ENCODE assay signal across 18 cellular contexts in genomic region chr12:110666892-110667291, GRCh38.
"Had no signal": no experiment of that assay in that cellular context is flagged by ENCODE, and none has a peak within 500 bp of the region (broad histone marks: within the 10 kb centered on the region; RNA-seq: fewer than 3 reads in every experiment).

No MANE protein-coding gene starts in this region.

- H3K27ac Mint-ChIP-seq: activated CD4-positive, alpha-beta T cell treated with anti-CD3 and anti-CD28 coated beads, Interleukin-2, amount 10 ng/mL, durations not matched to agents 24 days and 14 days had no signal

- H3K27me3 Mint-ChIP-seq: activated CD4-positive, alpha-beta T cell treated with anti-CD3 and anti-CD28 coated beads, Interleukin-2, amount 10 ng/mL, durations not matched to agents 24 days and 14 days; naive thymus-derived CD8-positive, alpha-beta T cell; T-cell had no signal

- H3K36me3 ChIP-seq: adrenal gland, sigmoid colon, suprapubic skin had no signal

- H3K4me3 ChIP-seq: adrenal gland, esophagus muscularis mucosa, sigmoid colon, suprapubic skin, vagina had no signal

- H3K9me3 ChIP-seq: adrenal gland had no signal

- H3K4me1 ChIP-seq: adrenal gland, sigmoid colon, suprapubic skin, vagina had no signal

- H3K27me3 ChIP-seq: adrenal gland, esophagus muscularis mucosa, sigmoid colon, suprapubic skin, vagina had no signal

- DNase-seq: activated CD4-positive, alpha-beta T cell treated with anti-CD3 and anti-CD28 coated beads, Interleukin-2, amount 10 ng/mL, durations not matched to agents 24 days and 14 days; activated CD8-positive, alpha-beta memory T cell treated with anti-CD3 and anti-CD28 coated beads, Interleukin-2, amount 50 U/mL, for 4 hours; activated naive CD4-positive, alpha-beta T cell treated with anti-CD3 and anti-CD28 coated beads, Interleukin-2, amount 50 U/mL, for 16 hours; activated T-cell treated with anti-CD3 and anti-CD28 coated beads, Interleukin-2, amount 50 U/mL, for 4 hours; adrenal gland; cerebellar nuclear complex; dermis blood vessel endothelial cell; effector memory CD4-positive, alpha-beta T cell; mesendoderm; naive thymus-derived CD8-positive, alpha-beta T cell; sigmoid colon; stimulated activated naive CD4-positive, alpha-beta T cell treated with Interleukin-2 at 50 U/mL for 16 hours; T-cell; T-helper 9 cell; trophoblast cell had no signal

- H3K4me3 Mint-ChIP-seq: activated CD4-positive, alpha-beta T cell treated with anti-CD3 and anti-CD28 coated beads, Interleukin-2, amount 10 ng/mL, durations not matched to agents 24 days and 14 days; activated T-cell treated with anti-CD3 and anti-CD28 coated beads, Interleukin-2, amount 50 U/mL, for 4 hours; naive thymus-derived CD8-positive, alpha-beta T cell; T-cell had no signal

- ATAC-seq: activated T-cell treated with anti-CD3 and anti-CD28 coated beads, Interleukin-2, amount 50 U/mL, for 4 hours; naive thymus-derived CD8-positive, alpha-beta T cell; T-cell had no signal

- H3K27ac ChIP-seq: adrenal gland, esophagus muscularis mucosa, sigmoid colon, suprapubic skin, vagina had no signal
